32 cellular contexts compared by ENCODE assay signal in the genomic region with DNA sequence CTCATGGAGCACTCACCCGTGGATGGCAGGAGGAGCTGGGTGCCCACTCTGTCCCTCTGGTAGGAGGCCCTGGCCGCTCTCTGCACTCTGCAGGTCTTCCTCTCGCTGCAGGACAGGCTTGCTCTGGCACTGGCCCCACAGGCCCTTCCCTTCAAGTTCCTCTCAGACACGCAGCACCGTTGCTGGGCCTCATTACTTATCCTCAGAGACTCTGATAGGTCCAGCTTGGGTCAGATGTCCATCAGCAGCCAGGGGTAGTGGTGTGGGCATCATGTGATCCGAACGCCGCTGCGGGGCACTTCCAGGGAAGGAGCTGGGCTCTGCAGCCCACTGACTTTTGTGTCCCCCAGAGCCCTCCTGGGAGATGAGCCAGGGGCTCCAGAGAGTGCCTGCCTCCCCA. TPM values are rescaled to one million over a fixed set of nuclear protein-coding genes. Genes with fewer than 3 reads are reported as not detected.
DNase-seq lines count a peak whose midpoint lies in the region; ATAC-seq, FAIRE-seq and TF ChIP-seq lines count a peak whose summit lies in the region.
"Had no signal": no experiment of that assay in that cellular context is flagged by ENCODE, and none has a peak within 500 bp of the region (broad histone marks: within the 10 kb centered on the region; RNA-seq: fewer than 3 reads in every experiment).

No MANE protein-coding gene starts in this region.

- no CpG with 5 or more reads among the region's 9 CpGs for WGBS in neuronal stem cell (ENCODE audit: extremely low coverage in 2 of 2, insufficient read length in 2 of 2, insufficient replicate concordance in 1 of 2), 2 donors

- H3K36me3 ChIP-seq in neuronal stem cell (replicated peaks in 1 of 2; ENCODE audit: control insufficient read depth in 2 of 2, insufficient read depth in 2 of 2, low read length in 2 of 2) (peaks cover 0 to 8% of the 10 kb centered on the region in 2 donors), upper lobe of right lung (no peaks in the 10 kb centered on the region)
- H3K36me3 ChIP-seq: BE2C had no signal

- peaks cover 2 to 4% of the 10 kb centered on the region in 2 donors for H3K9me3 ChIP-seq in neuronal stem cell (replicated peaks in 1 of 2; ENCODE audit: control insufficient read depth in 2 of 2, insufficient read depth in 1 of 2, low read depth in 1 of 2, low read length in 2 of 2)
- H3K9me3 ChIP-seq in upper lobe of right lung: no peaks in the 10 kb centered on the region
- H3K9me3 ChIP-seq: BE2C, Caco-2 had no signal

- H3K9ac ChIP-seq in neuronal stem cell (ENCODE audit: low read depth, low read length, poor library complexity): peak overlapping the region; percentile 14
- H3K9ac ChIP-seq: BLaER1 had no signal

- H3K4me3 ChIP-seq in neuronal stem cell (ENCODE audit: low read length in 2 of 2) (no peak overlapping the region), upper lobe of right lung (no peak overlapping the region)
- H3K4me3 ChIP-seq: BLaER1, GM12878 had no signal

- H3K4me2 ChIP-seq in neuronal stem cell (ENCODE audit: insufficient read depth, low read length, poor library complexity, severe bottlenecking): no peak overlapping the region
- H3K4me2 ChIP-seq: BLaER1 had no signal

- TF ChIP-seq CTCF in upper lobe of right lung (IDR thresholded peaks at IDR 0.05): no peak
- no peak for TF ChIP-seq CTCF in D721Med (IDR thresholded peaks at IDR 0.05; ENCODE audit: insufficient read depth, missing control alignments)

- peaks cover 0 to 2% of the 10 kb centered on the region in 2 donors for H3K4me1 ChIP-seq in neuronal stem cell (ENCODE audit: control insufficient read depth in 2 of 2, insufficient read depth in 1 of 2, low read depth in 1 of 2, low read length in 2 of 2)
- peaks cover 13% of the 10 kb centered on the region for H3K4me1 ChIP-seq in upper lobe of right lung
- H3K4me1 ChIP-seq: BLaER1, Caco-2 had no signal

- no peaks in the 10 kb centered on the region for H3K27me3 ChIP-seq in neuronal stem cell (ENCODE audit: control insufficient read depth in 3 of 3, insufficient read depth in 3 of 3, low read depth in 1 of 3, low read length in 3 of 3)
- H3K27me3 ChIP-seq in upper lobe of right lung: no peaks in the 10 kb centered on the region
- H3K27me3 ChIP-seq: BE2C, BLaER1 had no signal

- H2AK5ac ChIP-seq in neuronal stem cell (ENCODE audit: low read depth, low read length): peak overlapping the region; percentile 31

- peaks cover 2% of the 10 kb centered on the region for H3K79me1 ChIP-seq in neuronal stem cell (ENCODE audit: low read depth, low read length)

- no peak for FAIRE-seq in D721Med (lab: Jason Lieb, UNC)
- FAIRE-seq: A204.1, GM12878, GM12892, GM19239 had no signal

- no peak overlapping the region for H2BK120ac ChIP-seq in neuronal stem cell (ENCODE audit: low read depth, low read length)

- no peak overlapping the region for H2BK15ac ChIP-seq in neuronal stem cell (ENCODE audit: low read length)

- no peak overlapping the region for H4K91ac ChIP-seq in neuronal stem cell (ENCODE audit: low read depth, low read length, poor library complexity)

- no peak overlapping the region for H3K14ac ChIP-seq in neuronal stem cell (ENCODE audit: low read length)

- peak overlapping the region; percentile 32 for H3K18ac ChIP-seq in neuronal stem cell (ENCODE audit: low read length)

- H2BK5ac ChIP-seq in neuronal stem cell (ENCODE audit: low read length): peak overlapping the region; percentile 31

- no peak overlapping the region for H3K23ac ChIP-seq in neuronal stem cell (ENCODE audit: low read depth, low read length, poor library complexity)

- no peak for ATAC-seq in upper lobe of right lung
- ATAC-seq: GM12878 had no signal

- H3K4ac ChIP-seq in neuronal stem cell (ENCODE audit: low read length): no peak overlapping the region

- no peak overlapping the region for H2BK12ac ChIP-seq in neuronal stem cell (ENCODE audit: low read length)

- no peak overlapping the region for H2AFZ ChIP-seq in neuronal stem cell (ENCODE audit: low read length)

- intact Hi-C loops in upper lobe of right lung (cut with DNase I): no loop called here

- peak; percentile 35 for DNase-seq in foreskin melanocyte
- DNase-seq in neuronal stem cell (ENCODE audit: low spot score): no peak
- DNase-seq in upper lobe of right lung: peak; percentile 51
- DNase-seq in globus pallidus (ENCODE audit: low spot score): no peak
- DNase-seq in D721Med (ENCODE audit: insufficient read length, low spot score): no peak
- no peak for DNase-seq in COLO829 (ENCODE audit: low spot score)
- DNase-seq: 8988T; ACHN; BE2C; C1 segment of cervical spinal cord; Caco-2; Calu3; CD4-positive, alpha-beta memory T cell; CD4-positive, CD25-positive, alpha-beta regulatory T cell; CD8-positive, alpha-beta memory T cell; DMS 273 treated with DMSO at 0.1 percent for 48 hours; DMS153; DMS53; DMS79; DND-41; EL; GDM1 had no signal

- H4K8ac ChIP-seq in neuronal stem cell (ENCODE audit: low read depth, low read length): peak overlapping the region; percentile 24

- H3K27ac ChIP-seq in neuronal stem cell (replicated peaks; ENCODE audit: low read length) (no peak overlapping the region), upper lobe of right lung (no peak overlapping the region)
- H3K27ac ChIP-seq: BLaER1 had no signal

RNA-seq across cellular contexts. Expression of a gene that starts 11.8 kb away (rescaled TPM):
- polyA plus RNA-seq in neuronal stem cell (2013, experiment 1 of 2): 5.1 TPM
- polyA plus RNA-seq in neuronal stem cell (2013, experiment 2 of 2): 5.0 TPM
- 1.0 TPM for total RNA-seq in upper lobe of right lung

RNA-seq across cellular contexts. Expression of a gene that starts 40.9 kb away (rescaled TPM):
- not detected for polyA plus RNA-seq in neuronal stem cell (2013, experiment 1 of 2)
- polyA plus RNA-seq in neuronal stem cell (2013, experiment 2 of 2): not detected
- total RNA-seq in upper lobe of right lung: not detected
- total RNA-seq: A673; Caco-2; Calu3; CD4-positive, alpha-beta memory T cell; CD4-positive, CD25-positive, alpha-beta regulatory T cell; CD8-positive, alpha-beta memory T cell; Daoy; G401; GM12878 had no signal
- polyA plus RNA-seq: AG04450; CD14-positive monocyte; CD4-positive, alpha-beta memory T cell; CD4-positive, CD25-positive, alpha-beta regulatory T cell; CD8-positive, alpha-beta memory T cell had no signal

RNA-seq across cellular contexts. Expression of a gene that starts 43.0 kb away (rescaled TPM):
- polyA plus RNA-seq in neuronal stem cell (2013, experiment 1 of 2): 106 TPM
- polyA plus RNA-seq in neuronal stem cell (2013, experiment 2 of 2): 112 TPM
- 191 TPM for total RNA-seq in upper lobe of right lung

RNA-seq across cellular contexts. Expression of a gene that starts 43.2 kb away (rescaled TPM):
- polyA plus RNA-seq in neuronal stem cell (2013, experiment 1 of 2): 39.8 TPM
- polyA plus RNA-seq in neuronal stem cell (2013, experiment 2 of 2): 38.1 TPM
- total RNA-seq in upper lobe of right lung: 15.2 TPM

Comparison
In these comparisons a context has a peak if more than half of its experiments do, and no peak if none do; other contexts are left out.
1. DNase-seq: peak in foreskin melanocyte (single experiment) and upper lobe of right lung (single experiment); none in neuronal stem cell (single experiment), globus pallidus (single experiment), D721Med (single experiment) and COLO829 (single experiment).